ENCODE assay signal across 1 cellular context in the genomic region with DNA sequence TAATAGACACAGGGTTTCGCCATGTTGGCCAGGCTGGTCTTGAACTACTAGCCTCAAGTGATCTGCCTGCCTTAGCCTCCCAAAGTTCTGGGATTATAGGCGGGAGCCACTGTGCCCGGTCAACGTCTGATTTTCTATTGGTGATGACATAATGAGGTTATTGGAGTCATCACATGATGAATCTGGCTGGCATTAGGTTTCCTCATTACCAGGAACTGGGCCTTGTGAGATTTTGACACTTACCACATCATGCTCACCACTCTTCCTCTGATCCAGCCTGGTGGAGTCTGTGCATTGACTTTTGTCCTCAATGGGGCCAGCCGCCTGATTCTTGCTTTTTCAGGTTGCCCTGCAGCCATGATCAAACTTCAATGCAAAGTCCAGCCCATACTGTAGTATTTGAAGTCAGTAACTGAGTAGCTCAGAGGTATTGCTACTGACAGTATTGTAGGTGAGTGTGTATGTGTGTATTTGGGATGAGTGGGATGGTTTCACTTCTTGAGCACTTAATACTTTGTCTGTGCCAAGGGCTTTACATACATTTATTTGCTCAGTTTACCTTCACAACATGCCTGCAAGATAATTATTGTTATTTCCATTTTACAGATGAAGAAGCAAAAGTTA.
TF ChIP-seq lines count a peak whose summit lies in the region.

No MANE protein-coding gene starts in this region.

TF ChIP-seq in SK-N-SH, 30 proteins besides CTCF, POLR2A, EP300 and RAD21 (continued from another document):
- TF ChIP-seq GABPA (IDR thresholded peaks at IDR 0.05; ENCODE audit: low read depth) = no peak
- TF ChIP-seq, protein P1, sequence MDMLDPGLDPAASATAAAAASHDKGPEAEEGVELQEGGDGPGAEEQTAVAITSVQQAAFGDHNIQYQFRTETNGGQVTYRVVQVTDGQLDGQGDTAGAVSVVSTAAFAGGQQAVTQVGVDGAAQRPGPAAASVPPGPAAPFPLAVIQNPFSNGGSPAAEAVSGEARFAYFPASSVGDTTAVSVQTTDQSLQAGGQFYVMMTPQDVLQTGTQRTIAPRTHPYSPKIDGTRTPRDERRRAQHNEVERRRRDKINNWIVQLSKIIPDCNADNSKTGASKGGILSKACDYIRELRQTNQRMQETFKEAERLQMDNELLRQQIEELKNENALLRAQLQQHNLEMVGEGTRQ (IDR thresholded peaks at IDR 0.05; ENCODE audit: borderline replicate concordance, low read depth, low read length) = no peak
- TF ChIP-seq CHD2 (IDR thresholded peaks at IDR 0.05; ENCODE audit: low read length, partially characterized antibody) = no peak
- TF ChIP-seq EZH2phosphoT487 (IDR thresholded peaks at IDR 0.05; ENCODE audit: borderline replicate concordance, low read depth) = no peak
- no peak for TF ChIP-seq YY1 (IDR thresholded peaks at IDR 0.05; ENCODE audit: low read depth)
- TF ChIP-seq, protein P2, sequence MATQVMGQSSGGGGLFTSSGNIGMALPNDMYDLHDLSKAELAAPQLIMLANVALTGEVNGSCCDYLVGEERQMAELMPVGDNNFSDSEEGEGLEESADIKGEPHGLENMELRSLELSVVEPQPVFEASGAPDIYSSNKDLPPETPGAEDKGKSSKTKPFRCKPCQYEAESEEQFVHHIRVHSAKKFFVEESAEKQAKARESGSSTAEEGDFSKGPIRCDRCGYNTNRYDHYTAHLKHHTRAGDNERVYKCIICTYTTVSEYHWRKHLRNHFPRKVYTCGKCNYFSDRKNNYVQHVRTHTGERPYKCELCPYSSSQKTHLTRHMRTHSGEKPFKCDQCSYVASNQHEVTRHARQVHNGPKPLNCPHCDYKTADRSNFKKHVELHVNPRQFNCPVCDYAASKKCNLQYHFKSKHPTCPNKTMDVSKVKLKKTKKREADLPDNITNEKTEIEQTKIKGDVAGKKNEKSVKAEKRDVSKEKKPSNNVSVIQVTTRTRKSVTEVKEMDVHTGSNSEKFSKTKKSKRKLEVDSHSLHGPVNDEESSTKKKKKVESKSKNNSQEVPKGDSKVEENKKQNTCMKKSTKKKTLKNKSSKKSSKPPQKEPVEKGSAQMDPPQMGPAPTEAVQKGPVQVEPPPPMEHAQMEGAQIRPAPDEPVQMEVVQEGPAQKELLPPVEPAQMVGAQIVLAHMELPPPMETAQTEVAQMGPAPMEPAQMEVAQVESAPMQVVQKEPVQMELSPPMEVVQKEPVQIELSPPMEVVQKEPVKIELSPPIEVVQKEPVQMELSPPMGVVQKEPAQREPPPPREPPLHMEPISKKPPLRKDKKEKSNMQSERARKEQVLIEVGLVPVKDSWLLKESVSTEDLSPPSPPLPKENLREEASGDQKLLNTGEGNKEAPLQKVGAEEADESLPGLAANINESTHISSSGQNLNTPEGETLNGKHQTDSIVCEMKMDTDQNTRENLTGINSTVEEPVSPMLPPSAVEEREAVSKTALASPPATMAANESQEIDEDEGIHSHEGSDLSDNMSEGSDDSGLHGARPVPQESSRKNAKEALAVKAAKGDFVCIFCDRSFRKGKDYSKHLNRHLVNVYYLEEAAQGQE (IDR thresholded peaks at IDR 0.05; ENCODE audit: low read depth, low read length) = no peak
TF ChIP-seq in SK-N-SH: peak in this region for 0.
